12 cellular contexts compared by ENCODE assay signal in the genomic region with DNA sequence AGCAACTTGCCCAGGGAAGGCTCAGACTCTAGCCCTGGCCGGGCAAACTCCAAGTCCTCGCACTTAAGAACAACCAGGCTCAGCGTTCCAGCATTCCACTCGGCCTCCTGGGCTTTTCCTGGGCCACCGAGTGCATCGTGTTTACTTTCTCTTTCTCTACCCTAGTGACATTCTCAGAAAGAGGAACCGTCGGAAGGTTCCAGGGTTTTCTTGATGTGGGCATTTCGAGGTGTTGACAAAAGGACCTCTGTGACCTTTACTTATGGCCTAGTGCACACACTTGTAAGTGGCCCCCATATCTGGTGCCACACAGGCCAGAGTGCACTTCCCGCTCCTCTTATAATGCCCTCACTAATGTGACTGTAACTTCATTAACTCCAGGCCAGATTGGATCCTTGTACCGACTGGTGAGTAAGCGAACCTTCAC. TPM values are rescaled to one million over a fixed set of nuclear protein-coding genes. Genes with fewer than 3 reads are reported as not detected.
A peak's percentile ranks its signal among the peaks of the same experiment; 100 is the strongest.
DNase-seq lines count a peak whose midpoint lies in the region; ATAC-seq, FAIRE-seq and TF ChIP-seq lines count a peak whose summit lies in the region.
"Had no signal": no experiment of that assay in that cellular context is flagged by ENCODE, and none has a peak within 500 bp of the region (broad histone marks: within the 10 kb centered on the region; RNA-seq: fewer than 3 reads in every experiment).

No MANE protein-coding gene starts in this region.

- POLR2A ChIA-PET in SK-N-SH (lab: Yijun Ruan, JAX): no interaction called here

- H3K4me2 ChIP-seq in SK-N-SH: no peak overlapping the region

- TF ChIP-seq CTCF in SK-N-SH (IDR thresholded peaks at IDR 0.05): no peak
- no peak for TF ChIP-seq CTCF in kidney (IDR thresholded peaks at IDR 0.05; ENCODE audit: borderline replicate concordance, extremely low read depth, insufficient read depth)
- TF ChIP-seq CTCF in omental fat pad (IDR thresholded peaks at IDR 0.05): no peak

- H3K9ac ChIP-seq in SK-N-SH: no peak overlapping the region
- peak overlapping the region in 1 of 2 donors; percentile 5 for H3K9ac ChIP-seq in kidney (ENCODE audit: low read length in 2 of 2)

- H3K4me3 ChIP-seq in SK-N-SH (ENCODE audit: low read depth in 2 of 2, low read length in 1 of 2): no peak overlapping the region
- H3K4me3 ChIP-seq in kidney (ENCODE audit: low read length in 2 of 2): peak overlapping the region in 1 of 2 donors; percentile 19
- H3K4me3 ChIP-seq: adrenal gland had no signal

- no peaks in the 10 kb centered on the region for H4K20me1 ChIP-seq in SK-N-SH (ENCODE audit: insufficient read depth)

- H3K36me3 ChIP-seq in SK-N-SH (replicated peaks in 1 of 2; ENCODE audit: control insufficient read depth in 1 of 2, insufficient read depth in 2 of 2, low read length in 1 of 2) (peaks cover 0 to 5% of the 10 kb centered on the region in 2 experiments), kidney (ENCODE audit: control insufficient read depth in 1 of 2, insufficient read depth in 2 of 2, low read length in 2 of 2) (no peaks in the 10 kb centered on the region)
- H3K36me3 ChIP-seq: adrenal gland, WERI-Rb-1 had no signal

- TF ChIP-seq RAD21 in SK-N-SH (IDR thresholded peaks at IDR 0.05; ENCODE audit: low read length): no peak

- FAIRE-seq in kidney (lab: Jason Lieb, UNC): no peak

- 87% methylated on average over 8 of the region's 12 CpGs for WGBS in SK-N-SH (ENCODE audit: low lambda C conversion rate)

- H3K9me3 ChIP-seq in SK-N-SH (no peaks in the 10 kb centered on the region), kidney (ENCODE audit: control insufficient read depth in 1 of 2, low read length in 2 of 2) (no peaks in the 10 kb centered on the region)
- H3K9me3 ChIP-seq: adrenal gland had no signal

- no peak for ATAC-seq in SK-N-SH treated with all-trans-retinoic acid at 6 μM for 48 hours
- ATAC-seq in omental fat pad (ENCODE audit: low FRiP score): no peak
- ATAC-seq in HG03139 (IDR thresholded peaks at IDR 0.05; ENCODE audit: unreplicated experiment): no peak

- H3K27ac ChIP-seq in SK-N-SH (ENCODE audit: low read depth in 2 of 2, low read length in 1 of 2): no peak overlapping the region
- peak overlapping the region; percentile 49 to 79 for H3K27ac ChIP-seq in kidney (ENCODE audit: low read depth in 2 of 2, low read length in 2 of 2)
- H3K27ac ChIP-seq: WERI-Rb-1 had no signal

- no peaks in the 10 kb centered on the region for H3K27me3 ChIP-seq in SK-N-SH (ENCODE audit: insufficient read depth)
- H3K27me3 ChIP-seq: adrenal gland had no signal

- H3K4me1 ChIP-seq in SK-N-SH (ENCODE audit: control insufficient read depth in 1 of 2, insufficient read depth in 2 of 2, low read depth in 1 of 2, low read length in 1 of 2) (peaks cover 5 to 23% of the 10 kb centered on the region in 2 experiments; a peak in 2 of 4 replicates), kidney (ENCODE audit: control insufficient read depth in 1 of 2, insufficient read depth in 1 of 2, low read depth in 1 of 2, low read length in 2 of 2) (peaks cover 16 to 25% of the 10 kb centered on the region in 2 donors)

- CTCF ChIA-PET in SK-N-SH (lab: Yijun Ruan, JAX): interaction anchor here (1.2 kb wide), 1 partner anchor 98 kb away, joined by 3 read pairs; no protein-coding TSS in a partner anchor

- peak overlapping the region; percentile 74 for H3K4me3 Mint-ChIP-seq in T-helper 2 cell treated with Interferon-gamma antibody and Interleukin-4, amounts not matched to agents 5 μg/mL and 100 μg/mL, for 36 hours

- no peaks in the 10 kb centered on the region for H3K9me2 ChIP-seq in SK-N-SH

- intact Hi-C loops in kidney (cut with DNase I): no loop called here

- no peaks in the 10 kb centered on the region for H3K9me3 Mint-ChIP-seq in T-helper 2 cell treated with Interferon-gamma antibody and Interleukin-4, amounts not matched to agents 5 μg/mL and 100 μg/mL, for 36 hours

- H2AFZ ChIP-seq in SK-N-SH (ENCODE audit: low read depth): 0 out of 2 replicates have a peak overlapping the region, but pooled peaks have one; percentile 41

- H3K27ac Mint-ChIP-seq in T-helper 2 cell treated with Interferon-gamma antibody and Interleukin-4, amounts not matched to agents 5 μg/mL and 100 μg/mL, for 36 hours: peak overlapping the region; percentile 90

- H3K4me1 Mint-ChIP-seq in T-helper 2 cell treated with Interferon-gamma antibody and Interleukin-4, amounts not matched to agents 5 μg/mL and 100 μg/mL, for 36 hours (ENCODE audit: low read depth): peaks cover 21% of the 10 kb centered on the region

- no peak for TF ChIP-seq EP300 in SK-N-SH (IDR thresholded peaks at IDR 0.05; ENCODE audit: borderline replicate concordance in 1 of 2, low read depth in 1 of 2, low read length in 1 of 2)

- peaks cover 8% of the 10 kb centered on the region for H3K36me3 Mint-ChIP-seq in T-helper 2 cell treated with Interferon-gamma antibody and Interleukin-4, amounts not matched to agents 5 μg/mL and 100 μg/mL, for 36 hours (ENCODE audit: low read depth)

- peaks cover 15% of the 10 kb centered on the region for H3K79me2 ChIP-seq in SK-N-SH (ENCODE audit: insufficient read depth)

- H3K27me3 Mint-ChIP-seq in T-helper 2 cell treated with Interferon-gamma antibody and Interleukin-4, amounts not matched to agents 5 μg/mL and 100 μg/mL, for 36 hours (ENCODE audit: low read depth): no peaks in the 10 kb centered on the region

- DNase-seq in SK-N-SH (no peak), kidney (peak; percentile 20), omental fat pad (ENCODE audit: low spot score) (no peak), epidermal melanocyte (ENCODE audit: insufficient read length, low spot score) (no peak)
- DNase-seq in T-helper 2 cell treated with Interferon-gamma antibody and Interleukin-4, amounts not matched to agents 5 μg/mL and 100 μg/mL, for 36 hours (ENCODE audit: low spot score): no peak
- peak; percentile 17 for DNase-seq in stimulated activated CD8-positive, alpha-beta memory T cell treated with anti-CD3 and anti-CD28 coated beads, Interleukin-4, amount 100 ng/mL, for 48 hours
- DNase-seq: adrenal gland, NCI-H146, WERI-Rb-1 had no signal

- H3F3A ChIP-seq in SK-N-SH (replicated peaks; ENCODE audit: insufficient read depth): peaks cover 7% of the 10 kb centered on the region

TF ChIP-seq in SK-N-SH, 30 proteins besides CTCF, POLR2A, EP300 and RAD21:
- TF ChIP-seq, protein P1, sequence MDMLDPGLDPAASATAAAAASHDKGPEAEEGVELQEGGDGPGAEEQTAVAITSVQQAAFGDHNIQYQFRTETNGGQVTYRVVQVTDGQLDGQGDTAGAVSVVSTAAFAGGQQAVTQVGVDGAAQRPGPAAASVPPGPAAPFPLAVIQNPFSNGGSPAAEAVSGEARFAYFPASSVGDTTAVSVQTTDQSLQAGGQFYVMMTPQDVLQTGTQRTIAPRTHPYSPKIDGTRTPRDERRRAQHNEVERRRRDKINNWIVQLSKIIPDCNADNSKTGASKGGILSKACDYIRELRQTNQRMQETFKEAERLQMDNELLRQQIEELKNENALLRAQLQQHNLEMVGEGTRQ (IDR thresholded peaks at IDR 0.05; ENCODE audit: borderline replicate concordance, low read depth, low read length): no peak

TF ChIP-seq in SK-N-SH treated with all-trans-retinoic acid at 6 μM for 48 hours, 23 proteins besides CTCF, POLR2A, EP300 and RAD21:
- TF ChIP-seq OSR1 (CRISPR knock-in tag; IDR thresholded peaks at IDR 0.05): no peak
- no peak for TF ChIP-seq GLIS3 (CRISPR knock-in tag; IDR thresholded peaks at IDR 0.05)
- TF ChIP-seq, protein P2, sequence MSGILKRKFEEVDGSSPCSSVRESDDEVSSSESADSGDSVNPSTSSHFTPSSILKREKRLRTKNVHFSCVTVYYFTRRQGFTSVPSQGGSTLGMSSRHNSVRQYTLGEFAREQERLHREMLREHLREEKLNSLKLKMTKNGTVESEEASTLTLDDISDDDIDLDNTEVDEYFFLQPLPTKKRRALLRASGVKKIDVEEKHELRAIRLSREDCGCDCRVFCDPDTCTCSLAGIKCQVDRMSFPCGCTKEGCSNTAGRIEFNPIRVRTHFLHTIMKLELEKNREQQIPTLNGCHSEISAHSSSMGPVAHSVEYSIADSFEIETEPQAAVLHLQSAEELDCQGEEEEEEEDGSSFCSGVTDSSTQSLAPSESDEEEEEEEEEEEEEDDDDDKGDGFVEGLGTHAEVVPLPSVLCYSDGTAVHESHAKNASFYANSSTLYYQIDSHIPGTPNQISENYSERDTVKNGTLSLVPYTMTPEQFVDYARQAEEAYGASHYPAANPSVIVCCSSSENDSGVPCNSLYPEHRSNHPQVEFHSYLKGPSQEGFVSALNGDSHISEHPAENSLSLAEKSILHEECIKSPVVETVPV (CRISPR knock-in tag; IDR thresholded peaks at IDR 0.05): no peak
- TF ChIP-seq ZNF70 (CRISPR knock-in tag; IDR thresholded peaks at IDR 0.05): no peak
- TF ChIP-seq ARNTL (CRISPR knock-in tag; IDR thresholded peaks at IDR 0.05; ENCODE audit: borderline replicate concordance, low read depth): no peak
- TF ChIP-seq TOX (CRISPR knock-in tag; IDR thresholded peaks at IDR 0.05; ENCODE audit: borderline replicate concordance): no peak
- no peak for TF ChIP-seq ZC3H10 (CRISPR knock-in tag; IDR thresholded peaks at IDR 0.05)

RNA-seq across cellular contexts. Expression of a gene that starts 3.1 kb away (rescaled TPM):
- 15.0 and 16.8 TPM in 2 replicates for polyA plus RNA-seq in SK-N-SH (2012; rRNA removed)
- polyA plus RNA-seq in SK-N-SH (2012; cell fraction: cytosol; rRNA removed): 9.8 and 11.1 TPM in 2 replicates
- 42.8 and 46.7 TPM in 2 replicates for polyA plus RNA-seq in SK-N-SH (2012; cell fraction: nucleus; rRNA removed)
- 26.3 TPM for total RNA-seq in kidney
- 12.4 TPM for polyA plus RNA-seq in kidney (ENCODE audit: insufficient read depth, low read depth, low replicate concordance)
- total RNA-seq in omental fat pad: 10 to 100 TPM; 20.5 to 35.8 (median 24.6) TPM

RNA-seq across cellular contexts. Expression of a gene that starts 11.8 kb away (rescaled TPM):
- not detected in 2 replicates for polyA plus RNA-seq in SK-N-SH (2012; rRNA removed)
- not detected in 2 replicates for polyA plus RNA-seq in SK-N-SH (2012; cell fraction: cytosol; rRNA removed)
- polyA plus RNA-seq in SK-N-SH (2012; cell fraction: nucleus; rRNA removed): not detected in 2 replicates
- not detected for total RNA-seq in kidney
- not detected for polyA plus RNA-seq in kidney (ENCODE audit: insufficient read depth, low read depth, low replicate concordance)
- total RNA-seq in omental fat pad: not detected
- total RNA-seq: A172 had no signal
- polyA plus RNA-seq: adrenal gland had no signal

Comparison
In these comparisons a context has a peak if more than half of its experiments do, and no peak if none do; other contexts are left out.
1. DNase-seq: peak in kidney (single experiment) and stimulated activated CD8-positive, alpha-beta memory T cell treated with anti-CD3 and anti-CD28 coated beads, Interleukin-4, amount 100 ng/mL, for 48 hours (single experiment); none in SK-N-SH (single experiment), T-helper 2 cell treated with Interferon-gamma antibody and Interleukin-4, amounts not matched to agents 5 μg/mL and 100 μg/mL, for 36 hours (single experiment), omental fat pad (single experiment) and epidermal melanocyte (single experiment).
2. H3K27ac ChIP-seq: peak in kidney (2 of 2); none in SK-N-SH (0 of 2).